In genomic region chr3:51982838-51983577, GRCh38 we compare ENCODE assay signal across 8 cellular contexts. TPM values are rescaled to one million over a fixed set of nuclear protein-coding genes. Genes with fewer than 3 reads are reported as not detected.
DNase-seq lines count a peak whose midpoint lies in the region; ATAC-seq and TF ChIP-seq lines count a peak whose summit lies in the region.

Gene ACY1, plus strand, starts transcription at chr3:51983535. Its CDS starts 530 bp downstream, at chr3:51984065.

- intact Hi-C loops in activated CD8-positive, alpha-beta T cell treated with anti-CD3 and anti-CD28 coated beads for 36 hours (cut with micrococcal nuclease), result loop anchor here (5.0 kb wide), 1 partner anchor 41 kb away; the partner anchor contains the start of genes PARP3 and RRP9

- no peaks in the 10 kb centered on the region for H3K9me3 Mint-ChIP-seq in activated CD8-positive, alpha-beta T cell treated with anti-CD3 and anti-CD28 coated beads for 36 hours

- peak; percentile 74 for ATAC-seq in GM18502 (IDR thresholded peaks at IDR 0.05; ENCODE audit: poor library complexity, unreplicated experiment)
- ATAC-seq in HG02938 (IDR thresholded peaks at IDR 0.05; ENCODE audit: unreplicated experiment), result peak; percentile 58
- ATAC-seq in activated CD8-positive, alpha-beta T cell treated with anti-CD3 and anti-CD28 coated beads for 36 hours, result peak; percentile 91

- H3K4me3 Mint-ChIP-seq in activated CD8-positive, alpha-beta T cell treated with anti-CD3 and anti-CD28 coated beads for 36 hours, result peak within 1 kb of the TSS; percentile 92

- TF ChIP-seq CTCF in activated CD8-positive, alpha-beta T cell treated with anti-CD3 and anti-CD28 coated beads for 36 hours (IDR thresholded peaks at IDR 0.05), result peak; percentile 60

- CTCF ChIA-PET in activated CD8-positive, alpha-beta T cell treated with anti-CD3 and anti-CD28 coated beads for 36 hours (lab: Charles Lee), result interaction anchor here (0.7 to 3.6 kb wide), 17 partner anchors 9 to 482 kb away, joined by 3 to 40 read pairs (median 6); partner anchors contain the start of genes ABHD14A, ABHD14B, PARP3 and PCBP4

- no peaks in the 10 kb centered on the region for H3K27me3 Mint-ChIP-seq in activated CD8-positive, alpha-beta T cell treated with anti-CD3 and anti-CD28 coated beads for 36 hours

- peak; percentile 74 for DNase-seq in A172 (ENCODE audit: low spot score)
- DNase-seq in NCI-H69 (lab: John Stamatoyannopoulos, UW), result peak; percentile 70
- DNase-seq in activated CD8-positive, alpha-beta T cell treated with anti-CD3 and anti-CD28 coated beads for 36 hours, result peak; percentile 92
- DNase-seq in effector CD4-positive, alpha-beta T cell, result peak; percentile 69
- DNase-seq in lung microvascular endothelial cell (ENCODE audit: low read depth in 2 of 2), result peak; percentile 83 to 87
- DNase-seq in stimulated activated CD4-positive, alpha-beta T cell treated with anti-CD3 and anti-CD28 coated beads, TNF-alpha, amount 100 ng/mL, for 48 hours (ENCODE audit: low read depth in 3 of 3), result peak; percentile 44 to 75 (median 69)

- POLR2A ChIA-PET in activated CD8-positive, alpha-beta T cell treated with anti-CD3 and anti-CD28 coated beads for 36 hours (lab: Charles Lee), result interaction anchor here (0.8 to 14.5 kb wide), 12 partner anchors 9 to 302 kb away, joined by 3 to 267 read pairs (median 4); partner anchors contain the start of genes ABHD14A, ABHD14B, DUSP7 and PARP3

- peaks cover 10% of the 10 kb centered on the region for H3K36me3 Mint-ChIP-seq in activated CD8-positive, alpha-beta T cell treated with anti-CD3 and anti-CD28 coated beads for 36 hours (ENCODE audit: low read depth)

- peak within 1 kb of the TSS; percentile 95 for H3K27ac Mint-ChIP-seq in activated CD8-positive, alpha-beta T cell treated with anti-CD3 and anti-CD28 coated beads for 36 hours

- H3K4me1 Mint-ChIP-seq in activated CD8-positive, alpha-beta T cell treated with anti-CD3 and anti-CD28 coated beads for 36 hours (ENCODE audit: low read depth), result peaks cover 21% of the 10 kb centered on the region

RNA-seq across cellular contexts. Expression of gene ACY1, which starts in this region (rescaled TPM):
- total RNA-seq in A172 (2014; rRNA removed; shearing (Covaris generic)), result 46.5 and 66.1 TPM in 2 replicates
- 10 to 100 TPM; 61.8 to 64.5 TPM for total RNA-seq in activated CD8-positive, alpha-beta T cell treated with anti-CD3 and anti-CD28 coated beads for 36 hours
- total RNA-seq in lung microvascular endothelial cell, result 10.7 and 22.2 TPM in 2 replicates

Comparison
In these comparisons a context has a peak if more than half of its experiments do, and no peak if none do; other contexts are left out.
1. Peak in every context shown above with its lines: DNase-seq and ATAC-seq.